In genomic region chr20:327041-327945, GRCh38 we compare ENCODE assay signal across 8 cellular contexts. TPM values are rescaled to one million over a fixed set of nuclear protein-coding genes. Genes with fewer than 3 reads are reported as not detected.
A peak's percentile ranks its signal among the peaks of the same experiment; 100 is the strongest.
DNase-seq lines count a peak whose midpoint lies in the region; ATAC-seq and TF ChIP-seq lines count a peak whose summit lies in the region.

No MANE protein-coding gene starts in this region.

- DNase-seq in AG09309 (ENCODE audit: low read depth) (no peak), NCI-H2107 (lab: John Stamatoyannopoulos, UW) (peak; percentile 61), UCSD-AML1 (lab: John Stamatoyannopoulos, UW; ENCODE audit: unreplicated experiment) (peak; percentile 95), brain pericyte (ENCODE audit: low read depth, low spot score) (peak; percentile 75), sigmoid colon (peak; percentile 96), SKM-1 (lab: John Stamatoyannopoulos, UW; ENCODE audit: unreplicated experiment) (no peak)

- H3K4me1 ChIP-seq in sigmoid colon = peaks cover 0 to 56% (median 44%) of the 10 kb centered on the region in 4 donors

- no peaks in the 10 kb centered on the region for H3K36me3 ChIP-seq in sigmoid colon

- 5 to 12% methylated on average over 50 of the region's 50 CpGs for WGBS in sigmoid colon, 2 donors

- peak in 2 of 4 donors; percentile 42 to 52 for TF ChIP-seq EP300 in sigmoid colon (IDR thresholded peaks at IDR 0.05)

- H3K27me3 ChIP-seq in sigmoid colon = no peaks in the 10 kb centered on the region

- ATAC-seq in GM21737 (IDR thresholded peaks at IDR 0.05; ENCODE audit: unreplicated experiment) = peak; percentile 25

- peak overlapping the region; percentile 90 to 97 (median 96) for H3K27ac ChIP-seq in sigmoid colon

- TF ChIP-seq CTCF in AG09309 (IDR thresholded peaks at IDR 0.05; ENCODE audit: control insufficient read depth, insufficient read depth, low read depth, low read length, missing control alignments) = no peak
- TF ChIP-seq CTCF in sigmoid colon (IDR thresholded peaks at IDR 0.05) = no peak

- H3K9me3 ChIP-seq in sigmoid colon = no peaks in the 10 kb centered on the region

- peak overlapping the region; percentile 64 for H3K4me3 ChIP-seq in AG09309 (ENCODE audit: control insufficient read depth, low read depth, low read length)
- peak overlapping the region; percentile 82 for H3K4me3 ChIP-seq in iPS-11a (ENCODE audit: low read depth, low read length)
- H3K4me3 ChIP-seq in sigmoid colon = peak overlapping the region; percentile 63 to 81 (median 65)

- TF ChIP-seq POLR2A in sigmoid colon (IDR thresholded peaks at IDR 0.05) = no peak

- intact Hi-C loops in sigmoid colon (cut with DNase I) = loop anchor here (1.0 kb wide), 1 partner anchor 37 kb away; the partner anchor contains the start of gene C20orf96

RNA-seq across cellular contexts. Expression of gene SOX12, which starts 1.9 kb away (rescaled TPM):
- total RNA-seq in sigmoid colon = 1 to 10 TPM; 3.6 to 9.7 (median 4.9) TPM
- 1 to 10 TPM; 1.2 to 3.9 (median 1.2) TPM for polyA plus RNA-seq in sigmoid colon

RNA-seq across cellular contexts. Expression of gene NRSN2, which starts 19.6 kb away (rescaled TPM):
- total RNA-seq in sigmoid colon = 10 to 100 TPM; 23.2 to 34.3 (median 27.6) TPM
- 10 to 100 TPM in 1 of 3 donors, 1 to 10 TPM in 2; 2.3 to 16.3 (median 7.8) TPM for polyA plus RNA-seq in sigmoid colon

RNA-seq across cellular contexts. Expression of gene ZCCHC3, which starts 29.9 kb away (rescaled TPM):
- total RNA-seq in sigmoid colon = 10 to 100 TPM in 3 of 4 donors, 1 to 10 TPM in 1; 9.7 to 22.1 (median 15.6) TPM
- 10 to 100 TPM in 1 of 3 donors, 1 to 10 TPM in 2; 6.0 to 11.7 (median 6.2) TPM for polyA plus RNA-seq in sigmoid colon

RNA-seq across cellular contexts. Expression of gene C20orf96, which starts 36.7 kb away (rescaled TPM):
- total RNA-seq in sigmoid colon = 1 to 10 TPM; 2.1 to 6.9 (median 3.1) TPM
- polyA plus RNA-seq in sigmoid colon = 1 to 10 TPM; 5.3 to 8.5 (median 5.4) TPM

RNA-seq across cellular contexts. Expression of gene TRIB3, which starts 53.3 kb away (rescaled TPM):
- total RNA-seq in sigmoid colon = 1 to 10 TPM; 1.4 to 2.9 (median 1.6) TPM
- polyA plus RNA-seq in sigmoid colon = 10 to 100 TPM in 2 of 3 donors, 1 to 10 TPM in 1; 9.6 to 29.2 (median 17.8) TPM

Comparison
In these comparisons a context has a peak if more than half of its experiments do, and no peak if none do; other contexts are left out.
1. DNase-seq: peak in NCI-H2107 (single experiment), UCSD-AML1 (single experiment), brain pericyte (single experiment) and sigmoid colon (single experiment); none in AG09309 (single experiment) and SKM-1 (single experiment).
2. Peak in every context shown above with its lines, with median percentiles within 50 percentile points of each other: H3K4me3 ChIP-seq.